1 cellular context compared by ENCODE assay signal in genomic region chr14:54672688-54673087, GRCh38.
TF ChIP-seq lines count a peak whose summit lies in the region.

No MANE protein-coding gene starts in this region.

TF ChIP-seq in GM23338, 12 proteins besides CTCF, POLR2A, EP300 and RAD21 (continued from another document):
- no peak for TF ChIP-seq ZNF462 (CRISPR knock-in tag; IDR thresholded peaks at IDR 0.05)
- no peak for TF ChIP-seq POLR2AphosphoS5 (IDR thresholded peaks at IDR 0.05; ENCODE audit: low read depth)
- no peak for TF ChIP-seq JUNB (IDR thresholded peaks at IDR 0.05; ENCODE audit: unreplicated experiment)
- no peak for TF ChIP-seq EZH2 (IDR thresholded peaks at IDR 0.05; ENCODE audit: low read depth, unreplicated experiment)
- TF ChIP-seq ZNF114 (CRISPR knock-in tag; IDR thresholded peaks at IDR 0.05): no peak
